ENCODE assay signal across 13 cellular contexts in the genomic region with DNA sequence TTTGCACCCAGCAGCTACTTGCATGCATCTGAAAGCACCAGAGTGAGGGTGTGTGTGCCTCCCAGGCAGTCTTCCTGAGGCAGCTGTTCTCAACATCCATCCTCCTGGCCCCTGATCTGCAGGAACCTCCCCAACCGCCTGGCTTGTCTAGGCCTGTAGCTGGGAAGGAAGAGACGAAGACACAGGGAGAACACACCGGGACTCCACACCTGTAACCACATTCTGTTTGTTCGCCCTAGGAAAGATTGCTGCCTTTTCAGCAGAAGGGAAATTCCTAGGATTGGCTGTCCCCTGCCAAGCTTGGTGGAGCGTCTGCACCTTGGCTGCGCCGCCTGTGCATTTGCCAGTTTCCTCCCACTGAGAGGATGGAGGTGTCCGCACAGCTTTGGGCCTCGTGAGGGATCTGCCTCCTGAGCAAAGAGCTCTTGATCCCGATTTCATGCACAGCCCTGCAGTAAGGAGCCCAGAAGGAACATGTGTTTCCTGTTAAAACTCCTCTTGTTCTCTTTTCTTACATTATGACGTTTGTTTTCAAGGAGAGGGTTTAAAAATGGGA.
DNase-seq lines count a peak whose midpoint lies in the region; ATAC-seq, FAIRE-seq and TF ChIP-seq lines count a peak whose summit lies in the region.
"Had no signal": no experiment of that assay in that cellular context is flagged by ENCODE, and none has a peak within 500 bp of the region (broad histone marks: within the 10 kb centered on the region; RNA-seq: fewer than 3 reads in every experiment).

No MANE protein-coding gene starts in this region.

- no peak overlapping the region for H2BK20ac ChIP-seq in H1 (ENCODE audit: low read length)

- TF ChIP-seq POLR2A in H1 (IDR thresholded peaks at IDR 0.05; ENCODE audit: control extremely low read depth in 1 of 2, low read depth in 2 of 2, low read length in 2 of 2) (no peak), stomach (IDR thresholded peaks at IDR 0.05) (no peak)

- FAIRE-seq in H1 (lab: Jason Lieb, UNC): no peak

- ATAC-seq in HG02840 (IDR thresholded peaks at IDR 0.05; ENCODE audit: low FRiP score, unreplicated experiment): no peak
- ATAC-seq: T-cell had no signal

- H4K91ac ChIP-seq in H1 (replicated peaks; ENCODE audit: insufficient read length, low read length): no peak overlapping the region

- H3K14ac ChIP-seq in H1 (ENCODE audit: insufficient read length): no peak overlapping the region

- no peak overlapping the region for H2BK120ac ChIP-seq in H1 (replicated peaks; ENCODE audit: low read depth, low read length)

- peak; percentile 39 for DNase-seq in AG10803 (ENCODE audit: low read depth)
- DNase-seq in NCI-H2171 (lab: John Stamatoyannopoulos, UW): peak; percentile 89
- no peak for DNase-seq in H1 (ENCODE audit: low read depth in 1 of 2, low spot score in 2 of 2)
- peak; percentile 21 for DNase-seq in middle frontal gyrus (ENCODE audit: extremely low spot score, low spot score)
- no peak for DNase-seq in stomach
- DNase-seq in NCI-H526 (lab: John Stamatoyannopoulos, UW): no peak
- DNase-seq in mesenteric fat pad (ENCODE audit: low spot score): no peak
- DNase-seq: activated CD4-positive, CD25-positive, alpha-beta regulatory T cell treated with anti-CD3 and anti-CD28 coated beads, Interleukin-2, amount 50 U/mL, for 72 hours; Karpas-422; NCI-H2081 treated with DMSO at 0.1 percent for 48 hours; stimulated activated CD4-positive, alpha-beta T cell treated with anti-CD3 and anti-CD28 coated beads, Interleukin-12 subunit alpha, Interleukin-12 subunit beta, amount 100 ng/mL, for 4 hours; T-cell had no signal

- H3K9ac ChIP-seq in H1 (replicated peaks in 1 of 4; ENCODE audit: extremely low read depth in 1 of 4, low read depth in 3 of 4, low read length in 3 of 4): no peak overlapping the region

- no peak overlapping the region for H3K23ac ChIP-seq in H1 (ENCODE audit: insufficient read length)

- no peak overlapping the region for H2AFZ ChIP-seq in H1 (ENCODE audit: low read length)

- no peak for TF ChIP-seq EP300 in H1 (IDR thresholded peaks at IDR 0.05; ENCODE audit: borderline replicate concordance in 1 of 2, low read depth in 2 of 2, low read length in 2 of 2)
- TF ChIP-seq EP300 in stomach (IDR thresholded peaks at IDR 0.05): no peak

- intact Hi-C loops in stomach (cut with DNase I; ENCODE audit: low total_unique reads): no loop called here

- no peak overlapping the region for H3K4me3 ChIP-seq in AG10803 (ENCODE audit: low read length)
- H3K4me3 ChIP-seq in H1 (ENCODE audit: extremely low read depth in 1 of 4, insufficient read depth in 2 of 4, low read depth in 3 of 4, low read length in 4 of 4): no peak overlapping the region
- no peak overlapping the region for H3K4me3 ChIP-seq in stomach

- H3K9me3 ChIP-seq in H1 (ENCODE audit: insufficient read depth in 2 of 2, low read depth in 1 of 2, low read length in 1 of 2): no peaks in the 10 kb centered on the region
- no peaks in the 10 kb centered on the region for H3K9me3 ChIP-seq in stomach

- no peak overlapping the region for H3K4me2 ChIP-seq in H1 (ENCODE audit: insufficient read depth in 1 of 2, low read depth in 2 of 2, low read length in 2 of 2)

- no peaks in the 10 kb centered on the region for H3K27me3 ChIP-seq in H1 (replicated peaks in 1 of 4; ENCODE audit: control insufficient read depth in 3 of 4, extremely low read depth in 1 of 4, insufficient read depth in 3 of 4, low read length in 3 of 4)
- H3K27me3 ChIP-seq in stomach: no peaks in the 10 kb centered on the region

- no peak overlapping the region for H4K5ac ChIP-seq in H1 (ENCODE audit: insufficient read length, low read depth, low read length)

- H4K20me1 ChIP-seq in H1 (replicated peaks in 1 of 2; ENCODE audit: control insufficient read depth in 1 of 2, insufficient read depth in 2 of 2, low read length in 2 of 2): no peaks in the 10 kb centered on the region

- H3K27ac ChIP-seq in H1 (ENCODE audit: low read depth, low read length): no peak overlapping the region; the same call in 1 of the 2 replicates
- no peak overlapping the region for H3K27ac ChIP-seq in stomach

- POLR2A ChIA-PET in H1 (lab: Charles Lee; ENCODE audit: partially characterized antibody): no interaction called here

- peak overlapping the region; percentile 35; the same call in 1 of the 2 replicates for H2BK5ac ChIP-seq in H1 (ENCODE audit: low read depth, low read length)

- WGBS in H1 (ENCODE audit: extremely low coverage in 1 of 2, insufficient coverage in 1 of 2, insufficient read length in 1 of 2, insufficient replicate concordance in 2 of 2, low coverage in 1 of 2, low lambda C conversion rate in 2 of 2, missing lambda C conversion rate in 1 of 2), 2 experiments: 82% methylated on average over 11 of the region's 11 CpGs; no CpG with 5 or more reads in 1 of the 2 experiments
- 64 to 85% (median 78%) methylated on average over 11 of the region's 11 CpGs for WGBS in stomach, 5 donors

- H2BK12ac ChIP-seq in H1 (ENCODE audit: low read depth, low read length): peak overlapping the region; percentile 27; the same call in 1 of the 2 replicates

- no peak overlapping the region for H3K4ac ChIP-seq in H1 (replicated peaks; ENCODE audit: insufficient read length, low read depth, low read length)

- CTCF ChIA-PET in H1 (lab: Charles Lee; ENCODE audit: partially characterized antibody): interaction anchor here (0.8 kb wide), 1 partner anchor 9 kb away, joined by 3 read pairs; no protein-coding TSS in a partner anchor

- TF ChIP-seq CTCF in AG10803 (conservative IDR thresholded peaks at IDR 0.05; ENCODE audit: low read length) (no peak), H1 (IDR thresholded peaks at IDR 0.05; ENCODE audit: control extremely low read depth in 1 of 3, insufficient read depth in 1 of 3, low read depth in 1 of 3, low read length in 3 of 3) (no peak), stomach (IDR thresholded peaks at IDR 0.05) (no peak)

- TF ChIP-seq RAD21 in H1 (IDR thresholded peaks at IDR 0.05 in 1 of 2, conservative IDR thresholded peaks at IDR 0.05 in 1 of 2; ENCODE audit: low read depth in 2 of 2, low read length in 2 of 2): no peak

- H3K79me1 ChIP-seq in H1 (ENCODE audit: low read depth, low read length): no peaks in the 10 kb centered on the region

- no peaks in the 10 kb centered on the region for H3K79me2 ChIP-seq in H1 (ENCODE audit: control insufficient read depth in 1 of 2, insufficient read depth in 2 of 2, low read length in 2 of 2)

- no peak overlapping the region for H4K8ac ChIP-seq in H1 (ENCODE audit: extremely low read depth, insufficient read depth, low read length)

- no peak overlapping the region for H3K56ac ChIP-seq in H1 (replicated peaks; ENCODE audit: insufficient read length, low read depth, low read length)

- H3K23me2 ChIP-seq in H1 (ENCODE audit: low read depth, low read length): no peaks in the 10 kb centered on the region; the same call in 1 of the 2 replicates

- H2BK15ac ChIP-seq in H1 (ENCODE audit: low read length): no peak overlapping the region

- no peaks in the 10 kb centered on the region for H3K36me3 ChIP-seq in H1 (ENCODE audit: control insufficient read depth in 2 of 4, insufficient read depth in 4 of 4, low read length in 3 of 4)
- peaks cover 0 to 21% (median 9%) of the 10 kb centered on the region in 4 donors for H3K36me3 ChIP-seq in stomach

- H2AK5ac ChIP-seq in H1 (ENCODE audit: low read depth, low read length): no peak overlapping the region

- no peak overlapping the region for H3K18ac ChIP-seq in H1 (ENCODE audit: extremely low read depth, low read length)

- no peaks in the 10 kb centered on the region for H3K4me1 ChIP-seq in H1 (replicated peaks in 1 of 4; ENCODE audit: control insufficient read depth in 3 of 4, insufficient read depth in 4 of 4, low read length in 3 of 4)
- no peaks in the 10 kb centered on the region for H3K4me1 ChIP-seq in stomach

TF ChIP-seq in H1, 55 proteins besides CTCF, POLR2A, EP300 and RAD21:
- TF ChIP-seq, protein P1, sequence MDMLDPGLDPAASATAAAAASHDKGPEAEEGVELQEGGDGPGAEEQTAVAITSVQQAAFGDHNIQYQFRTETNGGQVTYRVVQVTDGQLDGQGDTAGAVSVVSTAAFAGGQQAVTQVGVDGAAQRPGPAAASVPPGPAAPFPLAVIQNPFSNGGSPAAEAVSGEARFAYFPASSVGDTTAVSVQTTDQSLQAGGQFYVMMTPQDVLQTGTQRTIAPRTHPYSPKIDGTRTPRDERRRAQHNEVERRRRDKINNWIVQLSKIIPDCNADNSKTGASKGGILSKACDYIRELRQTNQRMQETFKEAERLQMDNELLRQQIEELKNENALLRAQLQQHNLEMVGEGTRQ (IDR thresholded peaks at IDR 0.05; ENCODE audit: low read length): no peak
- no peak for TF ChIP-seq GTF2F1 (IDR thresholded peaks at IDR 0.05; ENCODE audit: borderline replicate concordance, low read depth, low read length)

Comparison
In these comparisons a context has a peak if more than half of its experiments do, and no peak if none do; other contexts are left out.
1. DNase-seq: peak in AG10803 (single experiment), NCI-H2171 (single experiment) and middle frontal gyrus (single experiment); none in H1 (0 of 2), stomach (single experiment), NCI-H526 (0 of 2) and mesenteric fat pad (single experiment).